ENCODE assay signal across 1 cellular context in genomic region chr20:58312836-58313235, GRCh38.
TF ChIP-seq lines count a peak whose summit lies in the region.

No MANE protein-coding gene starts in this region.

TF ChIP-seq in HepG2, 621 proteins besides CTCF, POLR2A, EP300 and RAD21 (continued from another document):
- TF ChIP-seq ZNF407 (CRISPR knock-in tag; IDR thresholded peaks at IDR 0.05; ENCODE audit: not compliant biosample characterization), result peak; percentile 9
